ENCODE assay signal across 8 cellular contexts in the genomic region with DNA sequence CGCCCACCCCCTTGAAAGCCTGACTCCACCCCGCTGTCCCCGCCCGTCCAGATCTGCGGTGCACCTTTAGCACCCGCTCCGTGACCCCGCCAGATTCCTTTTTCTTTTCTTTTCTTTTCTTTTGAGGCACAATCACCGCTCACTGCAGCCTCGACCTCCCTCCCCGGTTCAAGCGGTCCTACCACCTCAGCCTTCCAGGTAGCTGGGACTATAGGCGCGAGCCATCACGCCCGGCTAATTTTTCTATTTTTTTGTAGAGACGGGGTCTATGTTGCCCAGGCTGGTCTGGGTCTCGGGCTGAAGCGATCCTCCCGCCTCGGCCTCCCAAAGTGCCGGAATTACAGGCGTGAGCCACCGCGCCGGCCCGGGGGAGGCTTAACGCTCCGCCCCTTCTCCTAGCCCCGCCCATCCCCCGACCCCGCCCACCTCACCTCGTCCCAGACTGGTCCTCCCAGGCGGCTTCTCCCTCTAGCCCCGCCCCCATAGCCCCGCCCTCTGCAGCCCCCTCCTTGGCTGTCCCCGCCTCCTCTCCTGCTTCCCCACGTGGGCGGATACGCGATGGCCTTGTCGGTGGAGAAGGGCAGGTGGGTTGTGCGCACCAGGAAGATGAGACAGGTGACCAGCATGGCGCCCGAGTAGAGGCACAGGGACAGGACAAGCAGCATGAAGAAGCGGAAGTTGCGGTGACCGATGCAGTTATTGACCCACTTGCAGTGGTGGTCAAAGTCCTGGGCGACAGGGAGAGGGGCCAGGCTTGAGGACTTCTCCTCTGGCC.
DNase-seq lines count a peak whose midpoint lies in the region; ATAC-seq, FAIRE-seq and TF ChIP-seq lines count a peak whose summit lies in the region.

No MANE protein-coding gene starts in this region.

- POLR2A ChIA-PET in HEK293T (lab: Yijun Ruan, JAX) = no interaction called here

- ATAC-seq in GM19351 (IDR thresholded peaks at IDR 0.05; ENCODE audit: unreplicated experiment) = peak; percentile 58
- no peak for ATAC-seq in GM21619 (IDR thresholded peaks at IDR 0.05; ENCODE audit: unreplicated experiment)

- peak overlapping the region; percentile 54 for H3K4me3 ChIP-seq in adipocyte (ENCODE audit: low read length)
- H3K4me3 ChIP-seq in iPS-20b (ENCODE audit: low read length) = peak overlapping the region; percentile 81

- CTCF ChIA-PET in HEK293T (lab: Yijun Ruan, JAX) = no interaction called here

- no peak overlapping the region for H3K27ac ChIP-seq in iPS-20b (ENCODE audit: low read length)

- FAIRE-seq in RCC 7860 (lab: Jason Lieb, UNC) = no peak

- H3K36me3 ChIP-seq in adipocyte (ENCODE audit: control insufficient read depth, insufficient read depth, low read length, severe bottlenecking) (no peaks in the 10 kb centered on the region), iPS-20b (ENCODE audit: insufficient read depth, low read depth, low read length) (no peaks in the 10 kb centered on the region)

- H3K4me1 ChIP-seq in adipocyte (ENCODE audit: control insufficient read depth, insufficient read depth, low read length) (no peaks in the 10 kb centered on the region), iPS-20b (ENCODE audit: insufficient read depth, low read length) (no peaks in the 10 kb centered on the region)

- DNase-seq in SKM-1 (lab: John Stamatoyannopoulos, UW; ENCODE audit: unreplicated experiment) (peak; percentile 34), adipocyte (ENCODE audit: low read depth) (no peak), HEK293T (ENCODE audit: extremely low spot score) (no peak), RCC 7860 (ENCODE audit: low spot score) (no peak)
- peak in 2 of 3 experiments; percentile 22 to 68 for DNase-seq in stimulated activated CD4-positive, alpha-beta T cell treated with anti-CD3 and anti-CD28 coated beads, TNF-alpha, amount 100 ng/mL, for 24 hours (ENCODE audit: low read depth in 3 of 3)

- peaks cover 18% of the 10 kb centered on the region for H3K27me3 ChIP-seq in adipocyte (replicated peaks; ENCODE audit: control insufficient read depth, insufficient read depth, low read length)
- peaks cover 19% of the 10 kb centered on the region for H3K27me3 ChIP-seq in iPS-20b (ENCODE audit: insufficient read depth, low read length)

- no peak overlapping the region for H3K9ac ChIP-seq in adipocyte (ENCODE audit: low read length)
- H3K9ac ChIP-seq in iPS-20b (ENCODE audit: low read depth, low read length) = no peak overlapping the region

- peaks cover 6% of the 10 kb centered on the region for H3K9me3 ChIP-seq in adipocyte (ENCODE audit: control insufficient read depth, low read length)
- no peaks in the 10 kb centered on the region for H3K9me3 ChIP-seq in iPS-20b (ENCODE audit: insufficient read depth, low read depth, low read length)

TF ChIP-seq in HEK293T, 16 proteins besides CTCF, POLR2A, EP300 and RAD21:
- TF ChIP-seq LEF1 (IDR thresholded peaks at IDR 0.05; ENCODE audit: borderline replicate concordance) (no peak), FOXM1 (IDR thresholded peaks at IDR 0.05; ENCODE audit: borderline replicate concordance) (no peak), BHLHE40 (IDR thresholded peaks at IDR 0.05; ENCODE audit: borderline replicate concordance) (no peak), L3MBTL2 (conservative IDR thresholded peaks at IDR 0.05) (no peak), HDGF (IDR thresholded peaks at IDR 0.05; ENCODE audit: borderline replicate concordance) (no peak), SUZ12 (IDR thresholded peaks at IDR 0.05) (no peak), ELF4 (IDR thresholded peaks at IDR 0.05) (no peak), CTBP1 (IDR thresholded peaks at IDR 0.05; ENCODE audit: borderline replicate concordance) (no peak), TARDBP (IDR thresholded peaks at IDR 0.05) (no peak), FOXK2 (IDR thresholded peaks at IDR 0.05) (no peak), NFRKB (IDR thresholded peaks at IDR 0.05) (no peak), FOXA1 (IDR thresholded peaks at IDR 0.05) (no peak), ARNT (IDR thresholded peaks at IDR 0.05) (no peak)
- TF ChIP-seq, protein P1, sequence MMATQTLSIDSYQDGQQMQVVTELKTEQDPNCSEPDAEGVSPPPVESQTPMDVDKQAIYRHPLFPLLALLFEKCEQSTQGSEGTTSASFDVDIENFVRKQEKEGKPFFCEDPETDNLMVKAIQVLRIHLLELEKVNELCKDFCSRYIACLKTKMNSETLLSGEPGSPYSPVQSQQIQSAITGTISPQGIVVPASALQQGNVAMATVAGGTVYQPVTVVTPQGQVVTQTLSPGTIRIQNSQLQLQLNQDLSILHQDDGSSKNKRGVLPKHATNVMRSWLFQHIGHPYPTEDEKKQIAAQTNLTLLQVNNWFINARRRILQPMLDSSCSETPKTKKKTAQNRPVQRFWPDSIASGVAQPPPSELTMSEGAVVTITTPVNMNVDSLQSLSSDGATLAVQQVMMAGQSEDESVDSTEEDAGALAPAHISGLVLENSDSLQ (IDR thresholded peaks at IDR 0.05) = no peak

Comparison
In these comparisons a context has a peak if more than half of its experiments do, and no peak if none do; other contexts are left out.
1. DNase-seq: peak in SKM-1 (single experiment) and stimulated activated CD4-positive, alpha-beta T cell treated with anti-CD3 and anti-CD28 coated beads, TNF-alpha, amount 100 ng/mL, for 24 hours (2 of 3); none in adipocyte (single experiment), HEK293T (single experiment) and RCC 7860 (single experiment).